ENCODE assay signal across 8 cellular contexts in the genomic region with DNA sequence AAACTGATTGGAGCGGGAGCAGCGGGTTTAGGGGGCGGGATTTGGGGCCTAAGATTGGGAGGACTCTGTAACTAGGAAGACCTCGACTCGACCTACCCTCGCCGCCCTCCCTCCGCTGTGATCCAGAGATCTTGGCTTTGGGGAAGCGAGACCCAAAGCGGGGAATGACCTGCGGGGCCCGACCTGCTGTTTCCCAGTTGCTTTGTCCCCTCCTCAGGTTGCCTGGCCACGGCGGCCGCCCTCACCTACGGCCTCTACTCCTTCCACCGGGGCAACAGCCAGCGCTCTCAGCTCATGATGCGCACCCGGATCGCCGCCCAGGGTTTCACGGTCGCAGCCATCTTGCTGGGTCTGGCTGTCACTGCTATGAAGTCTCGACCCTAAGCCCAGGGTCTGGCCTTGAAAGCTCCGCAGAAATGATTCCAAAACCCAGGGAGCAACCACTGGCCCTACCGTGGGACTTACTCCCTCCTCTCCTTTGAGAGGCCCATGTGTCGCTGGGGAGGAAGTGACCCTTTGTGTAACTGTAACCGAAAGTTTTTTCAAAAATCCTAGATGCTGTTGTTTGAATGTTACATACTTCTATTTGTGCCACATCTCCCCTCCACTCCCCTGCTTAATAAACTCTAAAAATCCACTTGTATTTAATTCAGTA. TPM values are rescaled to one million over a fixed set of nuclear protein-coding genes. Genes with fewer than 3 reads are reported as not detected.
A peak's percentile ranks its signal among the peaks of the same experiment; 100 is the strongest.
DNase-seq lines count a peak whose midpoint lies in the region; ATAC-seq and TF ChIP-seq lines count a peak whose summit lies in the region.

No MANE protein-coding gene starts in this region.

- intact Hi-C loops in activated CD4-positive, alpha-beta T cell treated with anti-CD3 and anti-CD28 coated beads for 36 hours (cut with DNase I, micrococcal nuclease) = loop anchor here (1.0 to 2.0 kb wide), 10 partner anchors 27 to 1038 kb away; a partner anchor contains a TSS
- intact Hi-C loops in natural killer cell (cut with micrococcal nuclease) = loop anchor here (2.0 kb wide), 2 partner anchors 28 to 148 kb away; a partner anchor contains a TSS

- CTCF ChIA-PET in activated CD4-positive, alpha-beta T cell treated with anti-CD3 and anti-CD28 coated beads for 36 hours (lab: Charles Lee) = no interaction called here

- H3K27me3 Mint-ChIP-seq in activated CD4-positive, alpha-beta T cell treated with anti-CD3 and anti-CD28 coated beads for 36 hours = no peaks in the 10 kb centered on the region
- H3K27me3 Mint-ChIP-seq in endothelial cell (ENCODE audit: unreplicated experiment) (peaks cover 5% of the 10 kb centered on the region), natural killer cell (ENCODE audit: low read depth in 2 of 2) (no peaks in the 10 kb centered on the region)

- no peak for TF ChIP-seq CTCF in endothelial cell (IDR thresholded peaks at IDR 0.05; ENCODE audit: unreplicated experiment)
- no peak for TF ChIP-seq CTCF in natural killer cell (IDR thresholded peaks at IDR 0.05)

- H3K9me3 Mint-ChIP-seq in activated CD4-positive, alpha-beta T cell treated with anti-CD3 and anti-CD28 coated beads for 36 hours (ENCODE audit: low read depth) = no peaks in the 10 kb centered on the region
- no peaks in the 10 kb centered on the region for H3K9me3 Mint-ChIP-seq in endothelial cell (ENCODE audit: unreplicated experiment)
- H3K9me3 Mint-ChIP-seq in natural killer cell = no peaks in the 10 kb centered on the region

- peak overlapping the region; percentile 95 for H3K4me3 Mint-ChIP-seq in activated CD4-positive, alpha-beta T cell treated with anti-CD3 and anti-CD28 coated beads for 36 hours
- H3K4me3 Mint-ChIP-seq in endothelial cell (ENCODE audit: unreplicated experiment) (peak overlapping the region; percentile 98), natural killer cell (peak overlapping the region; percentile 99)

- H3K27ac Mint-ChIP-seq in activated CD4-positive, alpha-beta T cell treated with anti-CD3 and anti-CD28 coated beads for 36 hours = peak overlapping the region; percentile 100
- peak overlapping the region; percentile 96 for H3K27ac Mint-ChIP-seq in endothelial cell (ENCODE audit: unreplicated experiment)
- H3K27ac Mint-ChIP-seq in natural killer cell = peak overlapping the region; percentile 90 to 100

- H3K4me1 Mint-ChIP-seq in activated CD4-positive, alpha-beta T cell treated with anti-CD3 and anti-CD28 coated beads for 36 hours = peaks cover 31% of the 10 kb centered on the region
- H3K4me1 Mint-ChIP-seq in endothelial cell (ENCODE audit: unreplicated experiment) = peaks cover 14% of the 10 kb centered on the region
- peaks cover 34 to 36% of the 10 kb centered on the region in 2 donors for H3K4me1 Mint-ChIP-seq in natural killer cell

- peak; percentile 43 for ATAC-seq in activated CD4-positive, alpha-beta T cell treated with anti-CD3 and anti-CD28 coated beads for 36 hours
- ATAC-seq in HG02763 (IDR thresholded peaks at IDR 0.05; ENCODE audit: unreplicated experiment) = peak; percentile 21
- peak; percentile 34 to 44 (median 41) for ATAC-seq in natural killer cell
- ATAC-seq in GM18858 (IDR thresholded peaks at IDR 0.05; ENCODE audit: unreplicated experiment) = no peak

- peaks cover 51% of the 10 kb centered on the region for H3K36me3 Mint-ChIP-seq in activated CD4-positive, alpha-beta T cell treated with anti-CD3 and anti-CD28 coated beads for 36 hours (ENCODE audit: low read depth)
- H3K36me3 Mint-ChIP-seq in endothelial cell (ENCODE audit: low read depth, unreplicated experiment) (peaks cover 5% of the 10 kb centered on the region), natural killer cell (no peaks in the 10 kb centered on the region)

- DNase-seq in activated CD4-positive, alpha-beta T cell treated with anti-CD3 and anti-CD28 coated beads for 36 hours = no peak
- DNase-seq in activated CD4-positive, alpha-beta T cell treated with anti-CD3 and anti-CD28 coated beads for 48 hours = no peak
- DNase-seq in endothelial cell (ENCODE audit: low spot score) (no peak), natural killer cell (no peak), UCSD-AML1 (lab: John Stamatoyannopoulos, UW; ENCODE audit: unreplicated experiment) (no peak)

- POLR2A ChIA-PET in activated CD4-positive, alpha-beta T cell treated with anti-CD3 and anti-CD28 coated beads for 36 hours (lab: Charles Lee) = interaction anchor here (0.7 to 1.7 kb wide), 4 partner anchors 24 to 148 kb away, joined by 3 to 5 read pairs (median 4); a partner anchor contains a TSS

TF ChIP-seq in PFSK-1, 5 proteins besides CTCF, POLR2A, EP300 and RAD21:
- TF ChIP-seq SIN3A (IDR thresholded peaks at IDR 0.05; ENCODE audit: borderline replicate concordance, insufficient read depth, low read length) = 0 out of 2 replicates have a peak, but pooled peaks have one; percentile 8
- TF ChIP-seq TAF1 (IDR thresholded peaks at IDR 0.05; ENCODE audit: borderline replicate concordance, insufficient read depth, low read length) = no peak; the same call in 1 of the 2 replicates
- TF ChIP-seq POLR2AphosphoS5 (IDR thresholded peaks at IDR 0.05; ENCODE audit: low read depth, low read length) = peak; percentile 82; the same call in 1 of the 2 replicates
- TF ChIP-seq FOXP2 (optimal IDR thresholded peaks at IDR 0.05; ENCODE audit: borderline replicate concordance, extremely low read depth, extremely low read length, insufficient read depth) = no peak

RNA-seq across cellular contexts. Expression of a gene that starts 0.7 kb away (rescaled TPM):
- total RNA-seq in activated CD4-positive, alpha-beta T cell treated with anti-CD3 and anti-CD28 coated beads for 36 hours = 100 to 1,000 TPM; 104 to 140 TPM
- polyA plus RNA-seq in PFSK-1 (2012; ENCODE audit: insufficient read length, low read depth) = 156 TPM
- total RNA-seq in endothelial cell (ENCODE audit: unreplicated experiment) = 88.3 TPM
- total RNA-seq in natural killer cell = 10 to 100 TPM; 83.5 to 90.2 (median 86.2) TPM

RNA-seq across cellular contexts. Expression of a gene that starts 0.8 kb away (rescaled TPM):
- total RNA-seq in activated CD4-positive, alpha-beta T cell treated with anti-CD3 and anti-CD28 coated beads for 36 hours = 10 to 100 TPM; 54.3 to 65.4 TPM
- polyA plus RNA-seq in PFSK-1 (2012; ENCODE audit: insufficient read length, low read depth) = 190 TPM
- total RNA-seq in endothelial cell (ENCODE audit: unreplicated experiment) = 11.9 TPM
- total RNA-seq in natural killer cell = 10 to 100 TPM in 2 of 3 donors, 1 to 10 TPM in 1; 6.4 to 12.4 (median 12.1) TPM

RNA-seq across cellular contexts. Expression of a gene that starts 24.0 kb away (rescaled TPM):
- total RNA-seq in activated CD4-positive, alpha-beta T cell treated with anti-CD3 and anti-CD28 coated beads for 36 hours = 10 to 100 TPM; 12.3 to 15.6 TPM
- 0.03 TPM for polyA plus RNA-seq in PFSK-1 (2012; ENCODE audit: insufficient read length, low read depth)
- total RNA-seq in endothelial cell (ENCODE audit: unreplicated experiment) (14.5 TPM), natural killer cell (1 to 10 TPM in 2 of 3 donors, under 1 TPM in 1; 0.75 to 6.8 (median 6.7) TPM)

RNA-seq across cellular contexts. Expression of a gene that starts 27.1 kb away (rescaled TPM):
- total RNA-seq in activated CD4-positive, alpha-beta T cell treated with anti-CD3 and anti-CD28 coated beads for 36 hours = 10 to 100 TPM; 39.3 to 47.8 TPM
- 137 TPM for polyA plus RNA-seq in PFSK-1 (2012; ENCODE audit: insufficient read length, low read depth)
- 35.2 TPM for total RNA-seq in endothelial cell (ENCODE audit: unreplicated experiment)
- total RNA-seq in natural killer cell = 10 to 100 TPM; 60.6 to 77.2 (median 70.4) TPM

RNA-seq across cellular contexts. Expression of a gene that starts 27.7 kb away (rescaled TPM):
- total RNA-seq in activated CD4-positive, alpha-beta T cell treated with anti-CD3 and anti-CD28 coated beads for 36 hours = 10 to 100 TPM; 42.2 to 52.6 TPM
- 61.5 TPM for polyA plus RNA-seq in PFSK-1 (2012; ENCODE audit: insufficient read length, low read depth)
- total RNA-seq in endothelial cell (ENCODE audit: unreplicated experiment) = 122 TPM
- 10 to 100 TPM; 36.8 to 76.3 (median 75.7) TPM for total RNA-seq in natural killer cell
